9 cellular contexts compared by ENCODE assay signal in the genomic region with DNA sequence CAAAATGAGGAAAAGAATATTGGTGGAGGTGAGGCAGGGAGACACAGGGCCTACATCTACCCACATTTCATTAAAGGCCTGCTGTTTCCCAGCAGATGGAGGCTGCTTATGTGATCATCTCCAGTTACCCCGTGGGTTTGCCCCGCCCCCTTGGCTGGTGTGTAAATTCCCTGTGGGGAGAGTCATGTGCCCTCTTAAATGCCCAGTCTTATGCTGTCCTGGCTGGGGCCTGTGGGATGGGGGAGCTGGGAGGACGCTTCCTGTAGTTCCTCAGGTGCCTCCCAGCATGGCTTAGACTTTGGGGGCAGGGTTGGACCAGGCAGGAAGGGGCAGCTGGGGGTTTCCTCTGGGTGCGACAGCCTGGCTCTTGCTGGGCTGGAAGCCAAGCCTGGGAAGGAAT. TPM values are rescaled to one million over a fixed set of nuclear protein-coding genes. Genes with fewer than 3 reads are reported as not detected.
A peak's percentile ranks its signal among the peaks of the same experiment; 100 is the strongest.
DNase-seq lines count a peak whose midpoint lies in the region; ATAC-seq and TF ChIP-seq lines count a peak whose summit lies in the region.
"Had no signal": no experiment of that assay in that cellular context is flagged by ENCODE, and none has a peak within 500 bp of the region (broad histone marks: within the 10 kb centered on the region; RNA-seq: fewer than 3 reads in every experiment).

No MANE protein-coding gene starts in this region.

- ATAC-seq in PC-3 (peak; percentile 68), GM18520 (IDR thresholded peaks at IDR 0.05; ENCODE audit: unreplicated experiment) (no peak), GM18861 (IDR thresholded peaks at IDR 0.05; ENCODE audit: unreplicated experiment) (no peak)
- no peak for ATAC-seq in effector memory CD8-positive, alpha-beta T cell (replicated peaks)

- H3K36me3 Mint-ChIP-seq in effector memory CD8-positive, alpha-beta T cell (ENCODE audit: insufficient read depth), result no peaks in the 10 kb centered on the region
- no peaks in the 10 kb centered on the region for H3K36me3 Mint-ChIP-seq in nephron progenitor cell (ENCODE audit: low read depth)

- H3K9me3 Mint-ChIP-seq in effector memory CD8-positive, alpha-beta T cell, result no peaks in the 10 kb centered on the region
- peaks cover 13% of the 10 kb centered on the region for H3K9me3 Mint-ChIP-seq in nephron progenitor cell

- no peaks in the 10 kb centered on the region for H3K9me2 ChIP-seq in PC-3 (replicated peaks; ENCODE audit: low read length)

- peaks cover 25 to 35% of the 10 kb centered on the region in 2 donors for H3K4me1 Mint-ChIP-seq in effector memory CD8-positive, alpha-beta T cell (ENCODE audit: low read depth in 2 of 2)
- H3K4me1 Mint-ChIP-seq in nephron progenitor cell, result peaks cover 17% of the 10 kb centered on the region

- intact Hi-C loops in PC-3 (cut with micrococcal nuclease), result no loop called here

- peaks cover 11% of the 10 kb centered on the region for H3K9me3 ChIP-seq in PC-3 (ENCODE audit: low read length)
- H3K9me3 ChIP-seq: ovary had no signal

- peaks cover 3 to 19% of the 10 kb centered on the region in 2 donors for H3K27me3 Mint-ChIP-seq in effector memory CD8-positive, alpha-beta T cell
- H3K27me3 Mint-ChIP-seq in nephron progenitor cell (ENCODE audit: low read depth, poor library complexity), result peaks cover 21% of the 10 kb centered on the region

- H3K4me3 ChIP-seq in PC-3 (ENCODE audit: low read length), result no peak overlapping the region
- H3K4me3 ChIP-seq: ovary had no signal

- H3K36me3 ChIP-seq in PC-3 (ENCODE audit: low read depth, low read length), result peaks cover 8% of the 10 kb centered on the region; the same call in 1 of the 2 replicates
- H3K36me3 ChIP-seq: ovary had no signal

- no peak for TF ChIP-seq CTCF in PC-3 (conservative IDR thresholded peaks at IDR 0.05; ENCODE audit: low read depth, low read length)
- TF ChIP-seq CTCF in nephron progenitor cell (IDR thresholded peaks at IDR 0.05), result no peak

- no peaks in the 10 kb centered on the region for H3K79me2 ChIP-seq in PC-3 (ENCODE audit: low read length)

- CTCF ChIA-PET in PC-3 (lab: Charles Lee), result interaction anchor here (0.5 kb wide), 1 partner anchor 28 kb away, joined by 3 read pairs; no protein-coding TSS in a partner anchor

- H3K27ac Mint-ChIP-seq in effector memory CD8-positive, alpha-beta T cell, result peak overlapping the region; percentile 55 to 91
- H3K27ac Mint-ChIP-seq in nephron progenitor cell, result no peak overlapping the region

- no peaks in the 10 kb centered on the region for H4K20me1 ChIP-seq in PC-3 (ENCODE audit: low read length)

- H3K4me1 ChIP-seq in PC-3 (ENCODE audit: insufficient read depth, low read length), result peaks cover 36% of the 10 kb centered on the region

- peak overlapping the region; percentile 6; the same call in 1 of the 2 replicates for H3K4me2 ChIP-seq in PC-3 (ENCODE audit: low read length)

- peak overlapping the region; percentile 53 for H3K27ac ChIP-seq in PC-3 (ENCODE audit: low read length)
- H3K27ac ChIP-seq: ovary had no signal

- H3K4me3 Mint-ChIP-seq in effector memory CD8-positive, alpha-beta T cell, result peak overlapping the region in 1 of 2 donors; percentile 12
- H3K4me3 Mint-ChIP-seq in nephron progenitor cell, result no peak overlapping the region

- H2AFZ ChIP-seq in PC-3 (ENCODE audit: low read length), result peak overlapping the region; percentile 35

- DNase-seq in activated CD4-positive, alpha-beta T cell treated with anti-CD3 and anti-CD28 coated beads for 4 hours, result peak; percentile 43 to 47
- no peak for DNase-seq in activated CD4-positive, alpha-beta T cell treated with anti-CD3 and anti-CD28 coated beads for 1 hour
- DNase-seq in PC-3, result peak; percentile 71
- DNase-seq in effector memory CD8-positive, alpha-beta T cell, result no peak
- peak; percentile 35 for DNase-seq in nephron progenitor cell
- DNase-seq in activated gamma-delta T cell treated with Interleukin-2 at 50 U/mL for 16 hours, result no peak

- POLR2A ChIA-PET in PC-3 (lab: Charles Lee; ENCODE audit: unreplicated experiment), result no interaction called here

- peak overlapping the region; percentile 27; the same call in 1 of the 2 replicates for H3K9ac ChIP-seq in PC-3 (ENCODE audit: low read length)

- peaks cover 9% of the 10 kb centered on the region for H3F3A ChIP-seq in PC-3 (ENCODE audit: low read length, unreplicated experiment)

- H3K27me3 ChIP-seq in PC-3 (ENCODE audit: low read length), result no peaks in the 10 kb centered on the region
- H3K27me3 ChIP-seq: ovary had no signal

- no TSS peak for BruUV-seq in PC-3 (replicated peaks; lab: Mats Ljungman, UMichigan)

RNA-seq across cellular contexts. Expression of gene CITED4, which starts 15.5 kb away (rescaled TPM):
- total RNA-seq in PC-3 (2014; rRNA removed), result 10.6 and 12.0 TPM in 2 replicates

Comparison
In these comparisons a context has a peak if more than half of its experiments do, and no peak if none do; other contexts are left out.
1. DNase-seq: peak in activated CD4-positive, alpha-beta T cell treated with anti-CD3 and anti-CD28 coated beads for 4 hours (2 of 2), PC-3 (single experiment) and nephron progenitor cell (single experiment); none in activated CD4-positive, alpha-beta T cell treated with anti-CD3 and anti-CD28 coated beads for 1 hour (single experiment), effector memory CD8-positive, alpha-beta T cell (0 of 3) and activated gamma-delta T cell treated with Interleukin-2 at 50 U/mL for 16 hours (single experiment).